ENCODE assay signal across 1 cellular context in the genomic region with DNA sequence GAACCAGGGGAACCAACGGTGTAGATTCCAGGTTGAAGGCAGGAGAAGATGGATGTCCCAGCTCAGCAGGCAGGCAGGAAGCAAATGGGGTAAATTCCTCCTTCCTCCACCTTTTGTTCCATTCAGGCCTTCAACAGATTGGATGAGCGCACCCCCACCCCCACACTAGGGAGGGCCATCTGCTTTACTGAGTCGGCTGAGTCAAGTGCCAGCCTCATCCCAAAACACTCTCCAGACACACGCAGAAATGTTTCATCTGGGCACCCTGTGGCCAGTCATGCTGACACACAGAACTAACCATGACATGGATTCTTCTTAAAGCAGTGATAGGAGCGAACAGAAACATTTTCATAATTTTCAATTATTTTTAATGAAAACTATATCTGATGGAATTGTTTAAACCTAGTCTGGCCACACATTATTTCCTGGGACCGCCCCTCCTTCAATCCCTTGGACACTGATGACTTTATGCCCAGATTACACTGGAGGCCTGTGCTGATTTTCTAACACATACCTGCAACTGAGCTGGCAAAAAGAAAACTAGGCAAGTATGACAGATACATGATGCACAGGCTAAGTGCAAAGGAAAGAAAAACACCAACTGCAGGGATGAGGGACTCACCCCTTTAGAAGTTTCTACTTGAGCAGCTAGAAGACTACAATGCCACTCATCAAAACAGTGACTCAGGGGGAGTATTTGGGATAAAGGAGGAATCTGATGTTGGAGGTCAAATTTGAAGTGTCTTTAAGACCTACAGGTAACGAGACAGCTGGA.
TF ChIP-seq lines count a peak whose summit lies in the region.

No MANE protein-coding gene starts in this region.

TF ChIP-seq in SK-N-SH, 30 proteins besides CTCF, POLR2A, EP300 and RAD21 (continued from another document):
- TF ChIP-seq REST (IDR thresholded peaks at IDR 0.05; ENCODE audit: low read depth, low read length) (no peak), SIN3A (IDR thresholded peaks at IDR 0.05; ENCODE audit: borderline replicate concordance, low read depth, low read length) (no peak), EZH2phosphoT487 (IDR thresholded peaks at IDR 0.05; ENCODE audit: borderline replicate concordance, low read depth) (no peak), TAF1 (IDR thresholded peaks at IDR 0.05; ENCODE audit: borderline replicate concordance, low read depth, low read length) (no peak), NRF1 (IDR thresholded peaks at IDR 0.05; ENCODE audit: low read depth, low read length) (no peak), YY1 (IDR thresholded peaks at IDR 0.05; ENCODE audit: low read depth) (no peak), PBX3 (IDR thresholded peaks at IDR 0.05) (peak; percentile 75), GATA2 (CRISPR knock-in tag; IDR thresholded peaks at IDR 0.05) (no peak), RFX5 (IDR thresholded peaks at IDR 0.05; ENCODE audit: low read length) (no peak), NFIC (IDR thresholded peaks at IDR 0.05; ENCODE audit: borderline replicate concordance) (0 out of 2 replicates have a peak, but pooled peaks have one; percentile 21), MXI1 (IDR thresholded peaks at IDR 0.05; ENCODE audit: low read depth, low read length) (no peak), ZBTB33 (IDR thresholded peaks at IDR 0.05; ENCODE audit: borderline replicate concordance, low read depth) (no peak), RCOR1 (IDR thresholded peaks at IDR 0.05; ENCODE audit: low read length) (no peak), MAX (IDR thresholded peaks at IDR 0.05; ENCODE audit: low read depth) (no peak), FOSL2 (IDR thresholded peaks at IDR 0.05; ENCODE audit: borderline replicate concordance, low read depth) (peak; percentile 37; the same call in 1 of the 2 replicates), ELF1 (IDR thresholded peaks at IDR 0.05) (no peak), TEAD4 (IDR thresholded peaks at IDR 0.05; ENCODE audit: borderline replicate concordance, insufficient read depth) (no peak), JUND (IDR thresholded peaks at IDR 0.05) (peak; percentile 5; the same call in 1 of the 2 replicates), SMC3 (IDR thresholded peaks at IDR 0.05; ENCODE audit: low read depth, low read length) (no peak), GABPA (IDR thresholded peaks at IDR 0.05; ENCODE audit: low read depth) (no peak)
- TF ChIP-seq, protein P1, sequence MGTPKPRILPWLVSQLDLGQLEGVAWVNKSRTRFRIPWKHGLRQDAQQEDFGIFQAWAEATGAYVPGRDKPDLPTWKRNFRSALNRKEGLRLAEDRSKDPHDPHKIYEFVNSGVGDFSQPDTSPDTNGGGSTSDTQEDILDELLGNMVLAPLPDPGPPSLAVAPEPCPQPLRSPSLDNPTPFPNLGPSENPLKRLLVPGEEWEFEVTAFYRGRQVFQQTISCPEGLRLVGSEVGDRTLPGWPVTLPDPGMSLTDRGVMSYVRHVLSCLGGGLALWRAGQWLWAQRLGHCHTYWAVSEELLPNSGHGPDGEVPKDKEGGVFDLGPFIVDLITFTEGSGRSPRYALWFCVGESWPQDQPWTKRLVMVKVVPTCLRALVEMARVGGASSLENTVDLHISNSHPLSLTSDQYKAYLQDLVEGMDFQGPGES (IDR thresholded peaks at IDR 0.05; ENCODE audit: low read depth, low read length): no peak
- TF ChIP-seq, protein P2, sequence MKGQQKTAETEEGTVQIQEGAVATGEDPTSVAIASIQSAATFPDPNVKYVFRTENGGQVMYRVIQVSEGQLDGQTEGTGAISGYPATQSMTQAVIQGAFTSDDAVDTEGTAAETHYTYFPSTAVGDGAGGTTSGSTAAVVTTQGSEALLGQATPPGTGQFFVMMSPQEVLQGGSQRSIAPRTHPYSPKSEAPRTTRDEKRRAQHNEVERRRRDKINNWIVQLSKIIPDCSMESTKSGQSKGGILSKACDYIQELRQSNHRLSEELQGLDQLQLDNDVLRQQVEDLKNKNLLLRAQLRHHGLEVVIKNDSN (IDR thresholded peaks at IDR 0.05; ENCODE audit: borderline replicate concordance, low read depth): no peak
